11 cellular contexts compared by ENCODE assay signal in the genomic region with DNA sequence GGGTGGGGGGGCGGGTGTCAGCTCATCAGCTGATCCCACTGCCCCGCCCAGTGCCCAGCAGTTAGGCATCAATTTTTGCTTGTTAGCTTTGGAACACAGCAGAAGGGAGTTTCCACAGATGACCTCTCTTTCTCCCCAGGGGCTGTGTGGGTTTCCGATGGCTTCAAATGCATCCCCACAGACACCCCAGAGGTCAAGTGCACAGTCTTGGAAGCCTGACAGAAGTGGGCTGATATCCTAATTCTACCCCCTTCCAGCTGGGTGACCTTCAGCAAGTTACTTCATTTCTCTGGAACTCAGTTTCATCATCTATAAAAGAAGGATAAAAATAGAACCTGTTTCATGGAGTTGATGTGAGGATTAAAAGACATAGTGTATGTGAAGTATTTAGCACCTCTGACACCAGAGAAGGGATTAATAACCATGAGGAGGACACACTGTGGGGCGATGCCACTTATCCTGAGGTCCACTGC. TPM values are rescaled to one million over a fixed set of nuclear protein-coding genes. Genes with fewer than 3 reads are reported as not detected.
DNase-seq lines count a peak whose midpoint lies in the region; ATAC-seq and TF ChIP-seq lines count a peak whose summit lies in the region.
"Had no signal": no experiment of that assay in that cellular context is flagged by ENCODE, and none has a peak within 500 bp of the region (broad histone marks: within the 10 kb centered on the region; RNA-seq: fewer than 3 reads in every experiment).

No MANE protein-coding gene starts in this region.

- H3K4me2 ChIP-seq in OCI-LY1 (ENCODE audit: low read length) (peak overlapping the region; percentile 57), hepatocyte (no peak overlapping the region)
- H3K4me2 ChIP-seq: neural progenitor cell had no signal

- H2AFZ ChIP-seq in OCI-LY1 (ENCODE audit: low read length) (no peak overlapping the region), hepatocyte (no peak overlapping the region)
- H2AFZ ChIP-seq: neural progenitor cell had no signal

- ATAC-seq in GM21723 (IDR thresholded peaks at IDR 0.05; ENCODE audit: unreplicated experiment), result peak; percentile 35
- ATAC-seq in memory B cell (ENCODE audit: low read depth), result no peak
- ATAC-seq: activated T-cell treated with anti-CD3 and anti-CD28 coated beads, Interleukin-2, amount 50 U/mL, for 4 hours had no signal

- H3K79me2 ChIP-seq in OCI-LY1 (ENCODE audit: insufficient read depth, low read length), result 0 out of 2 replicates have a peak, but pooled peaks cover 6% of the 10 kb centered on the region
- H3K79me2 ChIP-seq in hepatocyte, result no peaks in the 10 kb centered on the region

- H3K27me3 ChIP-seq in GM06990 (replicated peaks; ENCODE audit: control insufficient read depth, insufficient read depth, low read length), result no peaks in the 10 kb centered on the region
- H3K27me3 ChIP-seq in OCI-LY1 (ENCODE audit: insufficient read depth, low read length), result no peaks in the 10 kb centered on the region
- H3K27me3 ChIP-seq in hepatocyte, result no peaks in the 10 kb centered on the region
- H3K27me3 ChIP-seq: neural progenitor cell had no signal

- no peaks in the 10 kb centered on the region for H4K20me1 ChIP-seq in OCI-LY1 (ENCODE audit: insufficient read depth, low read length)
- no peaks in the 10 kb centered on the region for H4K20me1 ChIP-seq in hepatocyte (ENCODE audit: insufficient read depth, poor library complexity, severe bottlenecking)

- TF ChIP-seq CTCF in GM06990 (IDR thresholded peaks at IDR 0.05; ENCODE audit: insufficient read depth, low read length, poor library complexity, severe bottlenecking) (no peak), OCI-LY1 (IDR thresholded peaks at IDR 0.05; ENCODE audit: low read length) (no peak), GM13977 (IDR thresholded peaks at IDR 0.05; ENCODE audit: extremely low read depth, insufficient read depth, missing control alignments) (no peak), hepatocyte (IDR thresholded peaks at IDR 0.05; ENCODE audit: poor library complexity) (no peak)

- H3K36me3 ChIP-seq in GM06990 (ENCODE audit: control insufficient read depth, insufficient read depth, low read length), result no peaks in the 10 kb centered on the region; the same call in 1 of the 2 replicates
- H3K36me3 ChIP-seq in OCI-LY1 (ENCODE audit: insufficient read depth, low read length), result peaks cover 22% of the 10 kb centered on the region; the same call in 1 of the 2 replicates
- no peaks in the 10 kb centered on the region for H3K36me3 ChIP-seq in hepatocyte (replicated peaks; ENCODE audit: insufficient read depth, low read depth)
- H3K36me3 ChIP-seq: neural progenitor cell had no signal

- H3K4me1 ChIP-seq in OCI-LY1 (ENCODE audit: insufficient read depth, low read length, severe bottlenecking), result peaks cover 100% of the 10 kb centered on the region
- peaks cover 21% of the 10 kb centered on the region for H3K4me1 ChIP-seq in hepatocyte (ENCODE audit: insufficient read depth)

- H3K9ac ChIP-seq in OCI-LY1 (ENCODE audit: low read length), result peak overlapping the region; percentile 42
- H3K9ac ChIP-seq: neural progenitor cell had no signal

- H3K9me3 Mint-ChIP-seq in memory B cell, result no peaks in the 10 kb centered on the region
- H3K9me3 Mint-ChIP-seq: activated T-cell treated with anti-CD3 and anti-CD28 coated beads, Interleukin-2, amount 50 U/mL, for 4 hours; neural progenitor cell had no signal

- H3F3A ChIP-seq in OCI-LY1 (ENCODE audit: insufficient read depth, low read length), result peaks cover 8% of the 10 kb centered on the region

- H3K9me3 ChIP-seq in OCI-LY1 (ENCODE audit: low read length), result no peaks in the 10 kb centered on the region
- H3K9me3 ChIP-seq in hepatocyte (ENCODE audit: low read depth), result no peaks in the 10 kb centered on the region

- no peaks in the 10 kb centered on the region for H3K9me2 ChIP-seq in OCI-LY1 (ENCODE audit: low read depth, low read length)
- H3K9me2 ChIP-seq in hepatocyte (replicated peaks; ENCODE audit: insufficient read depth), result no peaks in the 10 kb centered on the region

- no peaks in the 10 kb centered on the region for H3K27me3 Mint-ChIP-seq in memory B cell

- H3K4me1 Mint-ChIP-seq in memory B cell, result peaks cover 79% of the 10 kb centered on the region

- H3K4me3 ChIP-seq in GM06990 (replicated peaks; ENCODE audit: low read depth, low read length) (no peak overlapping the region), OCI-LY1 (ENCODE audit: low read depth, low read length, poor library complexity, severe bottlenecking) (peak overlapping the region; percentile 2), hepatocyte (no peak overlapping the region)
- H3K4me3 ChIP-seq: neural progenitor cell had no signal

- H3K4me3 Mint-ChIP-seq in memory B cell, result peak overlapping the region; percentile 39
- H3K4me3 Mint-ChIP-seq: activated T-cell treated with anti-CD3 and anti-CD28 coated beads, Interleukin-2, amount 50 U/mL, for 4 hours; neural progenitor cell had no signal

- peaks cover 8% of the 10 kb centered on the region for H3K36me3 Mint-ChIP-seq in memory B cell

- in situ Hi-C loops in GM13977 (cut with MboI; ENCODE audit: low pct_unique_long_range_greater_than_20kb, low sequenced_read_pairs, unreplicated experiment), result no loop called here

- 81% methylated on average over 4 of the region's 4 CpGs for WGBS in hepatocyte (ENCODE audit: low lambda C conversion rate, missing lambda C conversion rate)

- H3K27ac Mint-ChIP-seq in memory B cell, result peak overlapping the region; percentile 93
- H3K27ac Mint-ChIP-seq: neural progenitor cell had no signal

- DNase-seq in GM06990 (ENCODE audit: extremely low read depth, insufficient read length), result peak; percentile 59
- no peak for DNase-seq in memory B cell (ENCODE audit: low spot score in 2 of 2)
- DNase-seq in GM13977 (ENCODE audit: low spot score), result no peak
- no peak for DNase-seq in hepatocyte (ENCODE audit: low spot score)
- DNase-seq in ureter (ENCODE audit: low spot score), result no peak
- no peak for DNase-seq in NCI-H774 (lab: John Stamatoyannopoulos, UW)
- DNase-seq: activated T-cell treated with anti-CD3 and anti-CD28 coated beads, Interleukin-2, amount 50 U/mL, for 4 hours; RPMI8226 had no signal

- H3K27ac ChIP-seq in OCI-LY1 (ENCODE audit: low read depth, low read length, poor library complexity, severe bottlenecking) (peak overlapping the region; percentile 99), hepatocyte (no peak overlapping the region)
- H3K27ac ChIP-seq: neural progenitor cell had no signal

RNA-seq across cellular contexts. Expression of a gene that starts 22.0 kb away (rescaled TPM):
- 2.9 and 3.6 TPM in 2 replicates for total RNA-seq in hepatocyte
- polyA plus RNA-seq in hepatocyte, result 3.1 and 4.9 TPM in 2 replicates
- 7.0 TPM for total RNA-seq in ureter
